ENCODE assay signal across 7 cellular contexts in genomic region chr17:1060991-1061390, GRCh38.
DNase-seq lines count a peak whose midpoint lies in the region; ATAC-seq and TF ChIP-seq lines count a peak whose summit lies in the region.

No MANE protein-coding gene starts in this region.

- H3K27me3 ChIP-seq in SJCRH30 (no peaks in the 10 kb centered on the region), esophagus (ENCODE audit: control insufficient read depth in 1 of 2, insufficient read depth in 2 of 2, low read length in 2 of 2) (no peaks in the 10 kb centered on the region), gastrocnemius medialis (no peaks in the 10 kb centered on the region)

- TF ChIP-seq POLR2A in gastrocnemius medialis (IDR thresholded peaks at IDR 0.05) = peak; percentile 11 to 52

- H3K4me3 ChIP-seq in SJCRH30 (no peak overlapping the region), esophagus (ENCODE audit: low read depth in 1 of 2, low read length in 2 of 2) (no peak overlapping the region), gastrocnemius medialis (no peak overlapping the region)

- DNase-seq in HCEC 1CT (peak; percentile 99), SJCRH30 (peak; percentile 91 to 94), gastrocnemius medialis (peak; percentile 78 to 81), GM13976 (ENCODE audit: low spot score) (no peak)

- H3K36me3 ChIP-seq in SJCRH30 = no peaks in the 10 kb centered on the region
- H3K36me3 ChIP-seq in esophagus (ENCODE audit: control insufficient read depth in 2 of 2, insufficient read depth in 2 of 2, low read length in 1 of 2) = peaks cover 5 to 43% of the 10 kb centered on the region in 2 donors
- peaks cover 0 to 7% of the 10 kb centered on the region in 2 donors for H3K36me3 ChIP-seq in gastrocnemius medialis

- no peaks in the 10 kb centered on the region for H3K9me3 ChIP-seq in SJCRH30 (replicated peaks)
- no peaks in the 10 kb centered on the region for H3K9me3 ChIP-seq in esophagus (ENCODE audit: control insufficient read depth in 2 of 2, insufficient read depth in 1 of 2, low read depth in 1 of 2, low read length in 1 of 2)
- no peaks in the 10 kb centered on the region for H3K9me3 ChIP-seq in gastrocnemius medialis

- H3K4me1 ChIP-seq in SJCRH30 = peaks cover 16% of the 10 kb centered on the region
- H3K4me1 ChIP-seq in esophagus (ENCODE audit: control insufficient read depth in 2 of 2, insufficient read depth in 2 of 2, low read length in 1 of 2) = no peaks in the 10 kb centered on the region
- H3K4me1 ChIP-seq in gastrocnemius medialis = peaks cover 2 to 3% of the 10 kb centered on the region in 2 donors

- H3K27ac ChIP-seq in SJCRH30 (no peak overlapping the region), esophagus (ENCODE audit: low read depth in 2 of 2, low read length in 1 of 2) (peak overlapping the region; percentile 51 to 63), gastrocnemius medialis (peak overlapping the region; percentile 29 to 65 (median 64))

- ATAC-seq in gastrocnemius medialis (peak; percentile 76 to 94), GM21367 (IDR thresholded peaks at IDR 0.05; ENCODE audit: unreplicated experiment) (no peak), GM18867 (IDR thresholded peaks at IDR 0.05; ENCODE audit: unreplicated experiment) (no peak)

- 53 to 58% methylated on average over 11 of the region's 11 CpGs for WGBS in esophagus, 2 donors

- no peak for TF ChIP-seq CTCF in gastrocnemius medialis (IDR thresholded peaks at IDR 0.05 in 4 of 5, conservative IDR thresholded peaks at IDR 0.05 in 1 of 5)
- TF ChIP-seq CTCF in GM13976 (IDR thresholded peaks at IDR 0.05; ENCODE audit: borderline replicate concordance, control extremely low read depth, extremely low read depth, insufficient read depth, missing control alignments) = no peak

- in situ Hi-C loops in gastrocnemius medialis (cut with MboI; ENCODE audit: low sequenced_read_pairs in 4 of 4) = no loop called here
- in situ Hi-C loops in GM13976 (cut with MboI; ENCODE audit: low sequenced_read_pairs, unreplicated experiment) = no loop called here

- intact Hi-C loops in gastrocnemius medialis (cut with DNase I; ENCODE audit: low total_unique reads) = no loop called here

Comparison
In these comparisons a context has a peak if more than half of its experiments do, and no peak if none do; other contexts are left out.
1. ATAC-seq: peak in gastrocnemius medialis (2 of 2); none in GM21367 (single experiment) and GM18867 (single experiment).